In genomic region chr14:21924479-21924878, GRCh38 we compare ENCODE assay signal across 8 cellular contexts.
DNase-seq lines count a peak whose midpoint lies in the region; ATAC-seq and TF ChIP-seq lines count a peak whose summit lies in the region.

No MANE protein-coding gene starts in this region.

- CTCF ChIA-PET in RWPE1 (lab: Yijun Ruan, JAX): no interaction called here

- intact Hi-C loops in sigmoid colon (cut with DNase I): no loop called here

- no peak for TF ChIP-seq POLR2A in sigmoid colon (IDR thresholded peaks at IDR 0.05)

- H3K27ac ChIP-seq in RWPE1 (no peak overlapping the region), sigmoid colon (no peak overlapping the region)

- H3K36me3 Mint-ChIP-seq in activated T-cell treated with anti-CD3 and anti-CD28 coated beads, Interleukin-2, amount 50 U/mL, for 24 hours (ENCODE audit: low read depth): peaks cover 5% of the 10 kb centered on the region

- H3K36me3 ChIP-seq in sigmoid colon: no peaks in the 10 kb centered on the region

- peak; percentile 3 for DNase-seq in GM19238 (ENCODE audit: insufficient read length, low spot score)
- DNase-seq in activated T-cell treated with anti-CD3 and anti-CD28 coated beads, Interleukin-2, amount 50 U/mL, for 24 hours: peak; percentile 63
- DNase-seq in stimulated activated CD4-positive, alpha-beta T cell treated with anti-CD3 and anti-CD28 coated beads, Interleukin-2, amount 100 ng/mL, for 24 hours: peak; percentile 38 to 43
- no peak for DNase-seq in RWPE1 (ENCODE audit: low spot score)
- DNase-seq in sigmoid colon: no peak
- no peak for DNase-seq in NCI-H1048 (lab: John Stamatoyannopoulos, UW)
- DNase-seq in T1000 (lab: John Stamatoyannopoulos, UW): no peak

- peak; percentile 77 for ATAC-seq in HG03457 (IDR thresholded peaks at IDR 0.05; ENCODE audit: unreplicated experiment)

- no peaks in the 10 kb centered on the region for H3K27me3 ChIP-seq in sigmoid colon

- H3K27me3 Mint-ChIP-seq in activated T-cell treated with anti-CD3 and anti-CD28 coated beads, Interleukin-2, amount 50 U/mL, for 24 hours: no peaks in the 10 kb centered on the region

- H3K27ac Mint-ChIP-seq in activated T-cell treated with anti-CD3 and anti-CD28 coated beads, Interleukin-2, amount 50 U/mL, for 24 hours: peak overlapping the region; percentile 91

- H3K4me3 ChIP-seq in sigmoid colon: no peak overlapping the region

- H3K4me1 Mint-ChIP-seq in activated T-cell treated with anti-CD3 and anti-CD28 coated beads, Interleukin-2, amount 50 U/mL, for 24 hours (ENCODE audit: low read depth): peaks cover 58% of the 10 kb centered on the region

- no peak for TF ChIP-seq CTCF in RWPE1 (conservative IDR thresholded peaks at IDR 0.05; ENCODE audit: low read depth)
- no peak for TF ChIP-seq CTCF in sigmoid colon (IDR thresholded peaks at IDR 0.05)

- WGBS in sigmoid colon, 2 donors: 43 to 60% methylated on average over 5 of the region's 5 CpGs

- peak overlapping the region; percentile 58 for H3K4me3 Mint-ChIP-seq in activated T-cell treated with anti-CD3 and anti-CD28 coated beads, Interleukin-2, amount 50 U/mL, for 24 hours

- H3K9me3 ChIP-seq in sigmoid colon: no peaks in the 10 kb centered on the region

- no peak for TF ChIP-seq EP300 in sigmoid colon (IDR thresholded peaks at IDR 0.05)

- H3K9me3 Mint-ChIP-seq in activated T-cell treated with anti-CD3 and anti-CD28 coated beads, Interleukin-2, amount 50 U/mL, for 24 hours: no peaks in the 10 kb centered on the region

- POLR2A ChIA-PET in RWPE1 (lab: Yijun Ruan, JAX; ENCODE audit: low non-redundant PET): no interaction called here

- no peaks in the 10 kb centered on the region for H3K4me1 ChIP-seq in sigmoid colon

Comparison
In these comparisons a context has a peak if more than half of its experiments do, and no peak if none do; other contexts are left out.
1. DNase-seq: peak in GM19238 (single experiment), activated T-cell treated with anti-CD3 and anti-CD28 coated beads, Interleukin-2, amount 50 U/mL, for 24 hours (single experiment) and stimulated activated CD4-positive, alpha-beta T cell treated with anti-CD3 and anti-CD28 coated beads, Interleukin-2, amount 100 ng/mL, for 24 hours (2 of 2); none in RWPE1 (single experiment), sigmoid colon (single experiment), NCI-H1048 (single experiment) and T1000 (single experiment).